8 cellular contexts compared by ENCODE assay signal in the genomic region with DNA sequence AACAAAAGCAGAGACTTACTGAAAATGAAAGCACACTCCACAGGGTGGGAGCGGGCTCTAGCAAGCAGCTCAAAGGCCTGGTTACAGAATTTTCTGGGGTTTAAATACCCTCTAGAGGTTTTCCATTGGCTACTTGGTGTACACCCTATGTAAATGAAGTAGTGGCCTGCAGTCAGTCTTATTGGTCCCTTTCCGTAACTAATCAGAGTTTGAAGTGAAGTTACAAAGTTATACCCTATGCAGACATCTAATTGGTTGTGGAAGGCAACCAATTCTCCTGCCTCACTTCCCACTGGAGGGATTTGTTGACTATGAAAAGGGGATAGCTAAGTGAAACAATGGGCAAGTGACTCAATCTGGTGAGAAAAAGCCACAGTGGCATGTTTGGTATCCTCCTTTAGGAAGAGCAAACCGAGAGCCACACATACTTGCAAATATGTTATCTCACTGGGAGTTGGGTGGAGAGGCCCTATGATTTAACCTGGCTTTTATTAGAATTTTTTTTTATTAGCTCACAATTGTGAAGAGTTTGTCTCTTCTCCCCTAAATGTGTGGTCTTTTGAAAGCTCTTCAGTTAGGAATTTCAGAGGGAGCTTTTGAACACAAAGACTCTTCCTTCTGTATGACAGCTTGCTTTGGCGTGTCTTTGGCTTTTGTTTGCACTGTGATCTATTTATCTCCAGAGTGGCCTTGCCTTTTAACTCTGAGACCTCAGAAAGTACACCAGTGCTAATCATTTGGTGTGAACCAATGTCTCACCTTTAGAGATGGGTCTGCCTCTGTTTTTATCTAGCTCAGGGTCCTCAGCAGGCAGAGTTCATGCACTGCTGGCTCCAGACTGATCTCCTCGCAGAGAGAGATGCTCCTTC.
DNase-seq lines count a peak whose midpoint lies in the region; ATAC-seq and TF ChIP-seq lines count a peak whose summit lies in the region.

No MANE protein-coding gene starts in this region.

- dilution Hi-C loops in mammary epithelial cell (cut with HindIII; ENCODE audit: low sequenced_read_pairs), result no loop called here

- H3K9ac ChIP-seq in mammary epithelial cell (ENCODE audit: insufficient read depth, low read length) (peak overlapping the region; percentile 29), mesenchymal stem cell (ENCODE audit: low read length) (peak overlapping the region; percentile 52)

- H2AK5ac ChIP-seq in mesenchymal stem cell (ENCODE audit: low read length, severe bottlenecking), result peak overlapping the region; percentile 75

- H2BK12ac ChIP-seq in mesenchymal stem cell (ENCODE audit: low read length in 2 of 2), result peak overlapping the region in 1 of 2 experiments; percentile 24

- 50 to 53% methylated on average over 5 of the region's 5 CpGs for WGBS in heart right ventricle, 2 donors
- 68% methylated on average over 5 of the region's 5 CpGs for WGBS in mammary epithelial cell (ENCODE audit: low coverage, missing lambda C conversion rate)
- WGBS in mesenchymal stem cell, result 74% methylated on average over 4 of the region's 5 CpGs

- no peaks in the 10 kb centered on the region for H4K20me1 ChIP-seq in mammary epithelial cell (ENCODE audit: insufficient read depth, low read length)

- H3K4me3 ChIP-seq in heart right ventricle (peak overlapping the region in 2 of 10 donors; percentile 10 to 15), mammary epithelial cell (replicated peaks in 1 of 3; ENCODE audit: insufficient read depth in 1 of 3, low read depth in 2 of 3, low read length in 3 of 3) (no peak overlapping the region), mesenchymal stem cell (ENCODE audit: insufficient read depth in 1 of 2, low read depth in 1 of 2, low read length in 2 of 2) (peak overlapping the region in 1 of 2 experiments; percentile 41)

- H3K36me3 ChIP-seq in heart right ventricle, result no peaks in the 10 kb centered on the region
- no peaks in the 10 kb centered on the region for H3K36me3 ChIP-seq in mammary epithelial cell (ENCODE audit: insufficient read depth, low read length)
- peaks cover 0 to 26% of the 10 kb centered on the region in 2 experiments for H3K36me3 ChIP-seq in mesenchymal stem cell (ENCODE audit: control insufficient read depth in 1 of 2, insufficient read depth in 2 of 2, low read depth in 1 of 2, low read length in 2 of 2)

- CTCF ChIA-PET in mammary epithelial cell (lab: Charles Lee; ENCODE audit: low non-redundant PET), result no interaction called here

- ATAC-seq in heart right ventricle (peak in 3 of 8 donors; percentile 4 to 50 (median 6)), left cardiac atrium (no peak), GM19023 (IDR thresholded peaks at IDR 0.05; ENCODE audit: unreplicated experiment) (no peak)

- peak overlapping the region in 1 of 2 experiments; percentile 18 for H3K18ac ChIP-seq in mesenchymal stem cell (ENCODE audit: low read depth in 1 of 2, low read length in 2 of 2)

- H4K91ac ChIP-seq in mesenchymal stem cell (ENCODE audit: low read length), result no peak overlapping the region

- H3K4ac ChIP-seq in mesenchymal stem cell (ENCODE audit: low read depth in 1 of 2, low read length in 2 of 2), result no peak overlapping the region

- H2BK15ac ChIP-seq in mesenchymal stem cell (ENCODE audit: low read depth, poor library complexity, severe bottlenecking), result no peak overlapping the region

- in situ Hi-C loops in mammary epithelial cell (cut with MboI; ENCODE audit: low sequenced_read_pairs in 2 of 2), result no loop called here

- H3K9me3 ChIP-seq in heart right ventricle (no peaks in the 10 kb centered on the region), mammary epithelial cell (replicated peaks; ENCODE audit: insufficient read depth, low read length) (no peaks in the 10 kb centered on the region), mesenchymal stem cell (ENCODE audit: control insufficient read depth, low read length) (no peaks in the 10 kb centered on the region)

- no TSS peak for BruUV-seq in mammary epithelial cell (replicated peaks; lab: Mats Ljungman, UMichigan)

- no peak overlapping the region for H2BK120ac ChIP-seq in mesenchymal stem cell (ENCODE audit: low read depth, low read length)

- no peak overlapping the region for H2BK5ac ChIP-seq in mesenchymal stem cell (ENCODE audit: low read depth, low read length, poor library complexity, severe bottlenecking)

- H3K27me3 ChIP-seq in heart right ventricle (no peaks in the 10 kb centered on the region), mammary epithelial cell (ENCODE audit: insufficient read depth, low read length) (no peaks in the 10 kb centered on the region), mesenchymal stem cell (ENCODE audit: control insufficient read depth in 1 of 2, insufficient read depth in 1 of 2, low read length in 2 of 2) (no peaks in the 10 kb centered on the region)

- peaks cover 35 to 99% (median 93%) of the 10 kb centered on the region in 9 donors for H3K4me1 ChIP-seq in heart right ventricle
- peaks cover 70% of the 10 kb centered on the region for H3K4me1 ChIP-seq in mammary epithelial cell (ENCODE audit: insufficient read depth, low read length)
- H3K4me1 ChIP-seq in mesenchymal stem cell (ENCODE audit: control insufficient read depth, insufficient read depth, low read depth, low read length), result peaks cover 16% of the 10 kb centered on the region

- no peak overlapping the region for H4K8ac ChIP-seq in mesenchymal stem cell (ENCODE audit: low read length)

- H3K4me2 ChIP-seq in mammary epithelial cell (ENCODE audit: insufficient read depth, low read depth, low read length) (peak overlapping the region; percentile 9), mesenchymal stem cell (ENCODE audit: low read length, poor library complexity, severe bottlenecking) (no peak overlapping the region)

- H3K27ac ChIP-seq in heart right ventricle, result peak overlapping the region in 9 of 10 donors; percentile 11 to 74 (median 34)
- H3K27ac ChIP-seq in mammary epithelial cell (ENCODE audit: insufficient read depth, low read depth, low read length), result peak overlapping the region; percentile 37
- H3K27ac ChIP-seq in mesenchymal stem cell (ENCODE audit: low read length, poor library complexity, severe bottlenecking), result peak overlapping the region; percentile 79

- DNase-seq in heart right ventricle, result no peak
- no peak for DNase-seq in left cardiac atrium
- DNase-seq in mammary epithelial cell, result peak; percentile 85
- DNase-seq in mesenchymal stem cell, result peak; percentile 90
- DNase-seq in stimulated activated CD4-positive, alpha-beta T cell treated with anti-CD3 and anti-CD28 coated beads, Interleukin-4, amount 100 ng/mL, for 1 hour, result no peak
- no peak for DNase-seq in OCI-M2 (lab: John Stamatoyannopoulos, UW; ENCODE audit: unreplicated experiment)
- DNase-seq in DMS153 treated with DMSO at 0.1 percent for 48 hours (lab: John Stamatoyannopoulos, UW; ENCODE audit: unreplicated experiment), result no peak

- H3K79me1 ChIP-seq in mesenchymal stem cell (replicated peaks; ENCODE audit: low read length, poor library complexity, severe bottlenecking), result peaks cover 2% of the 10 kb centered on the region

- no peak for TF ChIP-seq CTCF in heart right ventricle (IDR thresholded peaks at IDR 0.05)
- TF ChIP-seq CTCF in mammary epithelial cell (conservative IDR thresholded peaks at IDR 0.05 in 1 of 2, IDR thresholded peaks at IDR 0.05 in 1 of 2; ENCODE audit: extremely low read depth in 1 of 2, insufficient read depth in 1 of 2, low read depth in 1 of 2, low read length in 2 of 2), result no peak

- intact Hi-C loops in heart right ventricle (cut with DNase I) (loop anchor here in 1 of 10 donors (10.0 kb wide), 1 partner anchor 58 kb away; no protein-coding TSS in a partner anchor), left cardiac atrium (cut with DNase I) (no loop called here), mammary epithelial cell (cut with micrococcal nuclease) (loop anchor here (5.0 kb wide), 1 partner anchor 70 kb away; a partner anchor contains a TSS)

- no peak overlapping the region for H3K14ac ChIP-seq in mesenchymal stem cell (ENCODE audit: low read length in 2 of 2)

- peaks cover 100% of the 10 kb centered on the region for H3K79me2 ChIP-seq in mammary epithelial cell (ENCODE audit: insufficient read depth, low read length)

- no peak overlapping the region for H3K23ac ChIP-seq in mesenchymal stem cell (ENCODE audit: low read length in 2 of 2)

- H2AFZ ChIP-seq in mammary epithelial cell (ENCODE audit: low read depth, low read length) (no peak overlapping the region), mesenchymal stem cell (ENCODE audit: low read depth, low read length) (no peak overlapping the region)

Comparison
In these comparisons a context has a peak if more than half of its experiments do, and no peak if none do; other contexts are left out.
1. DNase-seq: peak in mammary epithelial cell (single experiment) and mesenchymal stem cell (single experiment); none in heart right ventricle (0 of 2), left cardiac atrium (single experiment), stimulated activated CD4-positive, alpha-beta T cell treated with anti-CD3 and anti-CD28 coated beads, Interleukin-4, amount 100 ng/mL, for 1 hour (single experiment), OCI-M2 (single experiment) and DMS153 treated with DMSO at 0.1 percent for 48 hours (single experiment).
2. Peak in every context shown above with its lines, with median percentiles within 50 percentile points of each other: H3K27ac ChIP-seq.